In the genomic region with DNA sequence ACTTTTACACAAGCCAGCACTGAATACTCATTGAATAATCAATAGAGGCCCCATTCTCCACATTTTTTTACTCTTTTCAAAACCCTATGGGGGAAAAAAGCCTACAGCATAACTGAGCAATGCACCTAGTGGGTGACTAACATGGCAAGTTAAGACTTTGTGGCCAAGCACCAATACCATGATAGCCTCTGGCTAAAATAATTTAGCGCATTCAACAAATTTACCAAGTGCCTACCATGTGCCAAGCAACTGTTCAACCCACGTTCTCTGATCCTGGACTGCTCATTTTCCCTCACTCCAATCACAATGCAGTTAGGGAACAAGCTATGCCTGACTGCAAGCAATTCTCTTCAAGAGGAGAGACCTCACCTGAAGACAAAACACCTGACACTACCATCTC, we compare ENCODE assay signal across 12 cellular contexts. TPM values are rescaled to one million over a fixed set of nuclear protein-coding genes. Genes with fewer than 3 reads are reported as not detected.
DNase-seq lines count a peak whose midpoint lies in the region; TF ChIP-seq lines count a peak whose summit lies in the region.
"Had no signal": no experiment of that assay in that cellular context is flagged by ENCODE, and none has a peak within 500 bp of the region (broad histone marks: within the 10 kb centered on the region; RNA-seq: fewer than 3 reads in every experiment).

No MANE protein-coding gene starts in this region.

- in situ Hi-C loops in astrocyte of the cerebellum (cut with HindIII; ENCODE audit: low sequenced_read_pairs) = no loop called here

- peaks cover 39 to 80% (median 63%) of the 10 kb centered on the region in 4 donors for H3K4me1 Mint-ChIP-seq in CD4-positive, alpha-beta memory T cell

- CTCF ChIA-PET in CD4-positive, alpha-beta memory T cell (lab: Charles Lee; ENCODE audit: partially characterized antibody) = no interaction called here

- H3K27me3 Mint-ChIP-seq in CD4-positive, alpha-beta memory T cell = no peaks in the 10 kb centered on the region

- peak overlapping the region in 3 of 7 donors; percentile 2 to 92 (median 87) for H3K27ac Mint-ChIP-seq in CD4-positive, alpha-beta memory T cell

- H3K36me3 Mint-ChIP-seq in CD4-positive, alpha-beta memory T cell = peaks cover 10 to 37% of the 10 kb centered on the region in 2 donors

- no peak for DNase-seq in CD4-positive, alpha-beta memory T cell
- DNase-seq in astrocyte of the cerebellum (ENCODE audit: low read depth) (no peak), myocyte (ENCODE audit: low read depth) (peak; percentile 65), SHP77 treated with DMSO at 0.1 percent for 48 hours (lab: John Stamatoyannopoulos, UW) (no peak), head of caudate nucleus (no peak), foreskin melanocyte (no peak), amniotic stem cell (lab: John Stamatoyannopoulos, UW) (no peak)
- DNase-seq: DMS153; NCI-H1092; stimulated activated CD8-positive, alpha-beta memory T cell treated with anti-CD3 and anti-CD28 coated beads, Interleukin-4, amount 100 ng/mL, for 48 hours had no signal

- peaks cover 13% of the 10 kb centered on the region for H3K36me3 ChIP-seq in CD4-positive, alpha-beta memory T cell (ENCODE audit: insufficient read depth, low read length)
- peaks cover 48% of the 10 kb centered on the region for H3K36me3 ChIP-seq in KOPT-K1 (ENCODE audit: insufficient read depth, low read length)

- H3K27ac ChIP-seq in CD4-positive, alpha-beta memory T cell (ENCODE audit: low read depth, low read length) = no peak overlapping the region
- peak overlapping the region; percentile 94 for H3K27ac ChIP-seq in KOPT-K1 (ENCODE audit: low read depth, low read length, poor library complexity, severe bottlenecking)

- H3K9me3 Mint-ChIP-seq in CD4-positive, alpha-beta memory T cell = no peaks in the 10 kb centered on the region

- no peak for TF ChIP-seq CTCF in astrocyte of the cerebellum (IDR thresholded peaks at IDR 0.05; ENCODE audit: low read depth, low read length, missing control alignments)

- POLR2A ChIA-PET in CD4-positive, alpha-beta memory T cell (lab: Charles Lee; ENCODE audit: partially characterized antibody) = interaction anchor here (1.1 kb wide), 1 partner anchor 196 kb away, joined by 3 read pairs; no protein-coding TSS in a partner anchor

- H3K4me3 ChIP-seq in CD4-positive, alpha-beta memory T cell (ENCODE audit: low read length in 2 of 2) = no peak overlapping the region
- H3K4me3 ChIP-seq in astrocyte of the cerebellum (ENCODE audit: low read depth, low read length) = peak overlapping the region; percentile 92

- intact Hi-C loops in CD4-positive, alpha-beta memory T cell (cut with micrococcal nuclease) = loop anchor here (10.0 kb wide), 1 partner anchor 297 kb away; a partner anchor contains a TSS
- intact Hi-C loops in head of caudate nucleus (cut with DNase I) = loop anchor here (10.0 kb wide), 2 partner anchors 243 to 543 kb away; no protein-coding TSS in a partner anchor

- H3K27me3 ChIP-seq in CD4-positive, alpha-beta memory T cell (ENCODE audit: insufficient read depth, low read length) = no peaks in the 10 kb centered on the region

- H3K4me3 Mint-ChIP-seq in CD4-positive, alpha-beta memory T cell = peak overlapping the region in 5 of 8 donors; percentile 17 to 95 (median 92)

- peaks cover 58% of the 10 kb centered on the region for H3K4me1 ChIP-seq in CD4-positive, alpha-beta memory T cell (ENCODE audit: insufficient read depth, low read length)

- H3K9me3 ChIP-seq in CD4-positive, alpha-beta memory T cell (ENCODE audit: control insufficient read depth in 1 of 2, low read length in 2 of 2) = no peaks in the 10 kb centered on the region
- no peaks in the 10 kb centered on the region for H3K9me3 ChIP-seq in KOPT-K1 (ENCODE audit: insufficient read depth, low read length, poor library complexity, severe bottlenecking)
- H3K9me3 ChIP-seq: HAP-1 had no signal

RNA-seq across cellular contexts. Expression of a gene that starts 3.0 kb away (rescaled TPM):
- 100 to 1,000 TPM; 127 to 140 TPM for total RNA-seq in CD4-positive, alpha-beta memory T cell
- 10 to 100 TPM; 53.0 to 63.2 TPM for polyA plus RNA-seq in CD4-positive, alpha-beta memory T cell
- total RNA-seq in myocyte = 1,506 and 1,796 TPM in 2 replicates
- 393 TPM for polyA plus RNA-seq in myocyte (2012)

Comparison
In these comparisons a context has a peak if more than half of its experiments do, and no peak if none do; other contexts are left out.
1. RNA of a gene that starts 3.0 kb away (total RNA-seq): 1,506 to 1,796 TPM in myocyte; 127 to 140 TPM in CD4-positive, alpha-beta memory T cell; every median in the first group is over 10 times any median in the second.